10 cellular contexts compared by ENCODE assay signal in genomic region chr1:92949937-92950817, GRCh38. TPM values are rescaled to one million over a fixed set of nuclear protein-coding genes. Genes with fewer than 3 reads are reported as not detected.
DNase-seq lines count a peak whose midpoint lies in the region; ATAC-seq and TF ChIP-seq lines count a peak whose summit lies in the region.
"Had no signal": no experiment of that assay in that cellular context is flagged by ENCODE, and none has a peak within 500 bp of the region (broad histone marks: within the 10 kb centered on the region; RNA-seq: fewer than 3 reads in every experiment).

No MANE protein-coding gene starts in this region.

- no peak overlapping the region for H3K27ac Mint-ChIP-seq in WTC11
- H3K27ac Mint-ChIP-seq: activated CD8-positive, alpha-beta T cell treated with anti-CD3 and anti-CD28 coated beads for 36 hours had no signal

- WGBS in spleen, 5 donors: 80 to 91% (median 86%) methylated on average over 7 of the region's 7 CpGs
- 85 to 90% (median 89%) methylated on average over 7 of the region's 7 CpGs for WGBS in adrenal gland, 4 donors

- H3K4me1 Mint-ChIP-seq in WTC11: 0 out of 2 replicates have a peak, but pooled peaks cover 4% of the 10 kb centered on the region

- CTCF ChIA-PET in WTC11 (lab: Charles Lee): interaction anchor here (0.9 to 1.6 kb wide), 3 partner anchors 10 to 44 kb away, joined by 4 to 5 read pairs (median 5); no protein-coding TSS in a partner anchor

- H3K36me3 ChIP-seq in spleen (no peaks in the 10 kb centered on the region), adrenal gland (replicated peaks in 1 of 2) (no peaks in the 10 kb centered on the region)

- H3K9me3 Mint-ChIP-seq in WTC11: no peaks in the 10 kb centered on the region
- H3K9me3 Mint-ChIP-seq: activated CD8-positive, alpha-beta T cell treated with anti-CD3 and anti-CD28 coated beads for 36 hours had no signal

- intact Hi-C loops in spleen (cut with DNase I; ENCODE audit: low total_unique reads) (loop anchor here (10.0 kb wide), 1 partner anchor 85 kb away; no protein-coding TSS in a partner anchor), adrenal gland (cut with DNase I) (no loop called here)

- ATAC-seq in GM18907 (IDR thresholded peaks at IDR 0.05; ENCODE audit: unreplicated experiment) (peak; percentile 47), WTC11 (no peak)

- H3K4me1 ChIP-seq in spleen (peaks cover 31 to 93% (median 71%) of the 10 kb centered on the region in 6 donors), adrenal gland (replicated peaks in 1 of 2) (peaks cover 0 to 10% of the 10 kb centered on the region in 2 donors)

- TF ChIP-seq CTCF in spleen (IDR thresholded peaks at IDR 0.05 in 8 of 11, conservative IDR thresholded peaks at IDR 0.05 in 3 of 11) (no peak), WTC11 (IDR thresholded peaks at IDR 0.05) (no peak), adrenal gland (IDR thresholded peaks at IDR 0.05) (no peak)

- no peaks in the 10 kb centered on the region for H3K9me3 ChIP-seq in spleen
- no peaks in the 10 kb centered on the region for H3K9me3 ChIP-seq in adrenal gland (replicated peaks in 1 of 3)

- H3K27me3 Mint-ChIP-seq in WTC11 (ENCODE audit: low read depth): no peaks in the 10 kb centered on the region
- H3K27me3 Mint-ChIP-seq: activated CD8-positive, alpha-beta T cell treated with anti-CD3 and anti-CD28 coated beads for 36 hours had no signal

- POLR2A ChIA-PET in WTC11 (lab: Charles Lee): no interaction called here

- H3K27me3 ChIP-seq in spleen (replicated peaks in 1 of 7) (no peaks in the 10 kb centered on the region), adrenal gland (no peaks in the 10 kb centered on the region)

- DNase-seq in NCI-H226 (peak; percentile 72), epithelial cell of prostate (ENCODE audit: low read depth, low spot score) (no peak), spleen (no peak), NCI-H1417 treated with DMSO at 0.1 percent for 48 hours (lab: John Stamatoyannopoulos, UW) (no peak), midbrain (lab: John Stamatoyannopoulos, UW) (no peak), WTC11 (ENCODE audit: low spot score) (no peak), adrenal gland (no peak)
- DNase-seq: NCI-H1048 had no signal

- TF ChIP-seq POLR2A in spleen (IDR thresholded peaks at IDR 0.05): no peak
- no peak for TF ChIP-seq POLR2A in adrenal gland (IDR thresholded peaks at IDR 0.05)

- no peak overlapping the region for H3K4me3 Mint-ChIP-seq in WTC11
- H3K4me3 Mint-ChIP-seq: activated CD8-positive, alpha-beta T cell treated with anti-CD3 and anti-CD28 coated beads for 36 hours had no signal

- no peaks in the 10 kb centered on the region for H3K36me3 Mint-ChIP-seq in WTC11

- H3K4me3 ChIP-seq in spleen: no peak overlapping the region
- no peak overlapping the region for H3K4me3 ChIP-seq in adrenal gland

- H3K27ac ChIP-seq in epithelial cell of prostate (peak overlapping the region; percentile 81), spleen (peak overlapping the region in 7 of 8 donors; percentile 5 to 75 (median 58)), adrenal gland (no peak overlapping the region)

TF ChIP-seq in WTC11, 78 proteins besides CTCF, POLR2A, EP300 and RAD21 (continues in another document):
- TF ChIP-seq STAT6 (CRISPR knock-in tag; conservative IDR thresholded peaks at IDR 0.05; ENCODE audit: low read depth) (no peak), KAT7 (CRISPR knock-in tag; IDR thresholded peaks at IDR 0.05; ENCODE audit: borderline replicate concordance) (no peak), PREB (CRISPR knock-in tag; IDR thresholded peaks at IDR 0.05; ENCODE audit: borderline replicate concordance) (no peak), JAZF1 (CRISPR knock-in tag; IDR thresholded peaks at IDR 0.05) (no peak), ZNF532 (CRISPR knock-in tag; IDR thresholded peaks at IDR 0.05; ENCODE audit: borderline replicate concordance) (no peak), ZNF121 (CRISPR knock-in tag; IDR thresholded peaks at IDR 0.05) (no peak), CREM (CRISPR knock-in tag; IDR thresholded peaks at IDR 0.05) (no peak), IRF1 (CRISPR knock-in tag; IDR thresholded peaks at IDR 0.05) (no peak), ATF3 (CRISPR knock-in tag; conservative IDR thresholded peaks at IDR 0.05) (no peak)

RNA-seq across cellular contexts. Expression of gene DIPK1A, which starts 11.1 kb away (rescaled TPM):
- 10 to 100 TPM in 3 of 7 donors, 1 to 10 TPM in 4; 9.3 to 15.7 (median 10.0) TPM for total RNA-seq in spleen
- polyA plus RNA-seq in spleen: 1 to 10 TPM; 5.4 to 7.6 (median 6.9) TPM
- 4.4 to 4.8 TPM (median 4.7 TPM) in 3 replicates for total RNA-seq in WTC11 (2021)
- 1 to 10 TPM in 7 of 8 donors, under 1 TPM in 1; 0.91 to 7.3 (median 3.0) TPM for total RNA-seq in adrenal gland
- polyA plus RNA-seq in adrenal gland: 1 to 10 TPM; 1.4 to 5.0 (median 1.7) TPM

Comparison
In these comparisons a context has a peak if more than half of its experiments do, and no peak if none do; other contexts are left out.
1. H3K27ac ChIP-seq: peak in epithelial cell of prostate (single experiment) and spleen (7 of 8); none in adrenal gland (0 of 5).